In the genomic region with DNA sequence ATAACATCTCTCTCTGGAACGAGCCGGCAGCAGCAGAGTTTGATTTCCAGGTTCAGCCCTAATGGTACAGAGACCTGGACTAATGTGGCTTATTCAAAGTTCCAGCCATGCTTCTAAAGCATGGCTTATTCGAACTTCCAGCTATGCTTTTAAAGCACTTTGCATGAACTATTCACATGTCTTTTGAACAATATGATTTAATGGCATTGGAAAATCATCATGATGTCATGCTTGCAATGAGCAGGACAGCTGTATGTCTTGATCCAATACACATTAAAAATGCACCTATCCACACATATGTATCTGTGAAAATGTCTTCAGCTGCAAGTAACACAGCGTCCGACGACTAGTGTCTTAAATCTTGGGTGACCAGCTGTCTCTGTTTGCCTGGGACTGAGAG, we compare ENCODE assay signal across 1 cellular context.
TF ChIP-seq lines count a peak whose summit lies in the region.

No MANE protein-coding gene starts in this region.

TF ChIP-seq in HEK293, 187 proteins besides CTCF, POLR2A, EP300 and RAD21 (continued from another document):
- no peak for TF ChIP-seq KLF9 (tag by site-specific recombination; IDR thresholded peaks at IDR 0.05; ENCODE audit: low read depth)
